ENCODE assay signal across 8 cellular contexts in the genomic region with DNA sequence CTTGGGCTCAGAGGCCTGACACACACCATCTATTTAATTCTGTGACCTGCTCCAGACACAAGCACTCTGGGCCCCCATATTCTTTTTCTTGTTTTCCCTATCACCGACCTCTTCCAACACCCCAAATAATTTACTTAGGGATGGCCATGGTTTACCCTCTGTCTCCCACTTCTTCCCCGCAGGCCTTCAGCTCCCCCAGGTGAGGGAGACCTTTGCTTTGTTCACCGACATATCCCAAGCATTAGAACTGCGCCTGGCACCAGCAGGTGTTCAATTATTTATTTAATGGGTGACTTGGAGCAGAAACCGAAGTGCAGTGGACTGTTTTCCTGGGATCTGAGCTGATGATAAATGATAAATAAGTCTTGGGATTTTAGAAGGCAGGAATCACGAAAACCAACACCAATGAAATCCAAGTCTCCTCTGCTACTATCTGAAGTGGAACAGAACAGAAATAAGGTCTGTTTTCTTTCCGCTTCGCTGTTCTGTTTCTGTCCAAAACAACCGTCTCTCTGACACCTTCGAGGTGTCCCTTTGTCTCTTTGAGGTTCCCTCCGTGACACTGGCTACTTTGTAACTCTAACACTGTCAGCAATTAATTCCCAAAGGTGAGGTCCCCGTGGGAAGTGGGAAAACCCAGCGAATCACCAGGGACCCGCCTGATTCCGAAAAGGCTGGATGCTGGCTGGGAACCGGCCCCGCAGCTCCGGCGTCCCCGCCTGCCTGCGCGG. TPM values are rescaled to one million over a fixed set of nuclear protein-coding genes. Genes with fewer than 3 reads are reported as not detected.
DNase-seq lines count a peak whose midpoint lies in the region; ATAC-seq and TF ChIP-seq lines count a peak whose summit lies in the region.

No MANE protein-coding gene starts in this region.

- H3K4me1 ChIP-seq in spleen, result peaks cover 0 to 53% (median 26%) of the 10 kb centered on the region in 6 donors

- no peaks in the 10 kb centered on the region for H3K9me3 Mint-ChIP-seq in activated CD4-positive, alpha-beta memory T cell treated with anti-CD3 and anti-CD28 coated beads for 36 hours

- CTCF ChIA-PET in HEK293T (lab: Yijun Ruan, JAX), result interaction anchor here (0.6 kb wide), 1 partner anchor 1118 kb away, joined by 3 read pairs; no protein-coding TSS in a partner anchor
- CTCF ChIA-PET in activated CD4-positive, alpha-beta memory T cell treated with anti-CD3 and anti-CD28 coated beads for 36 hours (lab: Charles Lee), result no interaction called here

- ATAC-seq in HG03460 (IDR thresholded peaks at IDR 0.05; ENCODE audit: unreplicated experiment), result no peak

- no peaks in the 10 kb centered on the region for H3K36me3 Mint-ChIP-seq in activated CD4-positive, alpha-beta memory T cell treated with anti-CD3 and anti-CD28 coated beads for 36 hours

- no peaks in the 10 kb centered on the region for H3K27me3 ChIP-seq in WERI-Rb-1 (ENCODE audit: insufficient read depth, low read depth, severe bottlenecking)
- H3K27me3 ChIP-seq in spleen (replicated peaks in 1 of 7), result peaks cover 0 to 33% (median 15%) of the 10 kb centered on the region in 7 donors

- H3K27ac ChIP-seq in WERI-Rb-1 (peak overlapping the region; percentile 84), spleen (peak overlapping the region; percentile 29 to 91 (median 85))

- no peak overlapping the region for H3K27ac Mint-ChIP-seq in activated CD4-positive, alpha-beta memory T cell treated with anti-CD3 and anti-CD28 coated beads for 36 hours

- POLR2A ChIA-PET in HEK293T (lab: Yijun Ruan, JAX), result interaction anchor here (0.8 to 1.6 kb wide), 5 partner anchors 15 to 295 kb away, joined by 3 to 4 read pairs (median 3); a partner anchor contains a TSS
- POLR2A ChIA-PET in activated CD4-positive, alpha-beta memory T cell treated with anti-CD3 and anti-CD28 coated beads for 36 hours (lab: Charles Lee), result no interaction called here

- peaks cover 44% of the 10 kb centered on the region for H3K27me3 Mint-ChIP-seq in activated CD4-positive, alpha-beta memory T cell treated with anti-CD3 and anti-CD28 coated beads for 36 hours

- intact Hi-C loops in spleen (cut with DNase I; ENCODE audit: low total_unique reads), result no loop called here
- intact Hi-C loops in activated CD4-positive, alpha-beta memory T cell treated with anti-CD3 and anti-CD28 coated beads for 36 hours (cut with micrococcal nuclease), result no loop called here

- no peak for TF ChIP-seq POLR2A in spleen (IDR thresholded peaks at IDR 0.05)

- H3K4me3 ChIP-seq in WERI-Rb-1 (ENCODE audit: low read depth, low read length), result peak overlapping the region; percentile 61
- peak overlapping the region; percentile 93 for H3K4me3 ChIP-seq in iPS-18c (ENCODE audit: insufficient read depth, low read depth, low read length)
- H3K4me3 ChIP-seq in spleen, result peak overlapping the region; percentile 49 to 83 (median 56)

- no peak for TF ChIP-seq CTCF in WERI-Rb-1 (IDR thresholded peaks at IDR 0.05; ENCODE audit: low read depth, low read length)
- no peak for TF ChIP-seq CTCF in spleen (IDR thresholded peaks at IDR 0.05 in 8 of 11, conservative IDR thresholded peaks at IDR 0.05 in 3 of 11)

- peaks cover 4% of the 10 kb centered on the region for H3K4me1 Mint-ChIP-seq in activated CD4-positive, alpha-beta memory T cell treated with anti-CD3 and anti-CD28 coated beads for 36 hours (ENCODE audit: low read depth)

- no peak overlapping the region for H3K4me3 Mint-ChIP-seq in activated CD4-positive, alpha-beta memory T cell treated with anti-CD3 and anti-CD28 coated beads for 36 hours

- DNase-seq in HEK293T (ENCODE audit: extremely low spot score) (no peak), WERI-Rb-1 (no peak), spleen (no peak), KG1 (lab: John Stamatoyannopoulos, UW) (no peak), NK-92 (lab: John Stamatoyannopoulos, UW; ENCODE audit: unreplicated experiment) (no peak)
- DNase-seq in activated CD4-positive, alpha-beta memory T cell treated with anti-CD3 and anti-CD28 coated beads for 36 hours, result no peak

- WGBS in spleen, 5 donors, result 29 to 44% (median 31%) methylated on average over 17 to 22 of the region's 22 CpGs

- H3K9me3 ChIP-seq in WERI-Rb-1 (ENCODE audit: severe bottlenecking) (no peaks in the 10 kb centered on the region), iPS-18c (ENCODE audit: control insufficient read depth, insufficient read depth, low read length) (peaks cover 4% of the 10 kb centered on the region), spleen (no peaks in the 10 kb centered on the region)

- no peaks in the 10 kb centered on the region for H3K36me3 ChIP-seq in WERI-Rb-1
- H3K36me3 ChIP-seq in spleen, result no peaks in the 10 kb centered on the region

TF ChIP-seq in HEK293T, 16 proteins besides CTCF, POLR2A, EP300 and RAD21:
- no peak for TF ChIP-seq BHLHE40 (IDR thresholded peaks at IDR 0.05; ENCODE audit: borderline replicate concordance)
- 0 out of 2 replicates have a peak, but pooled peaks have one; percentile 7 for TF ChIP-seq L3MBTL2 (conservative IDR thresholded peaks at IDR 0.05)
TF ChIP-seq in HEK293T: peak in this region for 1.

RNA-seq across cellular contexts. Expression of a gene that starts 1.1 kb away (rescaled TPM):
- 100 to 1,000 TPM in 2 of 7 donors, 10 to 100 TPM in 5; 56.7 to 135 (median 93.7) TPM for total RNA-seq in spleen
- polyA plus RNA-seq in spleen, result 10 to 100 TPM in 1 of 3 donors, 1 to 10 TPM in 2; 4.8 to 14.5 (median 6.2) TPM
- total RNA-seq in activated CD4-positive, alpha-beta memory T cell treated with anti-CD3 and anti-CD28 coated beads for 36 hours, result not detected

Comparison
In these comparisons a context has a peak if more than half of its experiments do, and no peak if none do; other contexts are left out.
1. RNA of a gene that starts 1.1 kb away (total RNA-seq): 56.7 to 135 TPM in spleen; not detected in activated CD4-positive, alpha-beta memory T cell treated with anti-CD3 and anti-CD28 coated beads for 36 hours; every median in the first group is over 10 times any median in the second.
2. Peak in every context shown above with its lines, with median percentiles within 50 percentile points of each other: H3K4me3 ChIP-seq.